Comparison of ENCODE assay signal across 20 cellular contexts in genomic region chr2:202052235-202052634, GRCh38. TPM values are rescaled to one million over a fixed set of nuclear protein-coding genes. Genes with fewer than 3 reads are reported as not detected.
"Had no signal": no experiment of that assay in that cellular context is flagged by ENCODE, and none has a peak within 500 bp of the region (broad histone marks: within the 10 kb centered on the region; RNA-seq: fewer than 3 reads in every experiment).

No MANE protein-coding gene starts in this region.

- DNase-seq: activated CD4-positive, alpha-beta memory T cell treated with anti-CD3 and anti-CD28 coated beads, Interleukin-2, amount 10 ng/mL, durations not matched to agents 7 days and 5 days; activated CD4-positive, alpha-beta T cell treated with anti-CD3 and anti-CD28 coated beads for 4 hours; activated naive CD4-positive, alpha-beta T cell treated with anti-CD3 and anti-CD28 coated beads, Interleukin-2, amount 10 ng/mL, durations not matched to agents 7 days and 5 days; activated T-cell treated with anti-CD3 and anti-CD28 coated beads, Interleukin-2, amount 50 U/mL, for 24 hours; islet precursor cell; naive B cell; occipital lobe; small intestine; stimulated activated CD4-positive, alpha-beta T cell treated with anti-CD3 and anti-CD28 coated beads, Interleukin-4, amount 100 ng/mL, for 24 hours; stimulated activated CD8-positive, alpha-beta memory T cell treated with anti-CD3 and anti-CD28 coated beads, Interleukin-4, amount 100 ng/mL, for 48 hours; stimulated activated naive CD4-positive, alpha-beta T cell treated with Interleukin-2 at 50 U/mL for 16 hours had no signal

- FAIRE-seq: small intestine, TTC549 had no signal

- H3K27me3 ChIP-seq: right atrium auricular region had no signal

- ATAC-seq: left lobe of liver had no signal

- H3K9me3 ChIP-seq: right atrium auricular region had no signal

- H3K36me3 ChIP-seq: right atrium auricular region had no signal

- H3K27ac ChIP-seq: epithelial cell of prostate, right atrium auricular region had no signal

RNA-seq across cellular contexts. Expression of gene KIAA2012, which starts 20.8 kb away (rescaled TPM):
- total RNA-seq: activated CD4-positive, alpha-beta memory T cell treated with anti-CD3 and anti-CD28 coated beads, Interleukin-2, amount 10 ng/mL, durations not matched to agents 7 days and 5 days; chondrocyte; dermis microvascular lymphatic vessel endothelial cell; lung microvascular endothelial cell; posterior vena cava; right atrium auricular region; WTC11 had no signal
